Comparison of ENCODE assay signal across 15 cellular contexts in genomic region chr15:69609176-69609575, GRCh38.
DNase-seq lines count a peak whose midpoint lies in the region; ATAC-seq and TF ChIP-seq lines count a peak whose summit lies in the region.
"Had no signal": no experiment of that assay in that cellular context is flagged by ENCODE, and none has a peak within 500 bp of the region (broad histone marks: within the 10 kb centered on the region; RNA-seq: fewer than 3 reads in every experiment).

No MANE protein-coding gene starts in this region.

- H3K36me3 ChIP-seq in HCT116 (ENCODE audit: control insufficient read depth in 1 of 2, insufficient read depth in 2 of 2, low read length in 2 of 2), result no peaks in the 10 kb centered on the region
- H3K36me3 ChIP-seq: upper lobe of left lung had no signal

- no peak overlapping the region for H3K27ac Mint-ChIP-seq in activated T-cell treated with anti-CD3 and anti-CD28 coated beads, Interleukin-2, amount 50 U/mL, for 72 hours
- H3K27ac Mint-ChIP-seq: activated CD4-positive, alpha-beta T cell treated with anti-CD3 and anti-CD28 coated beads, Interleukin-2, amount 10 ng/mL, durations not matched to agents 7 days and 5 days; CD8-positive, alpha-beta T cell had no signal

- no peak overlapping the region for H3K4me3 Mint-ChIP-seq in activated T-cell treated with anti-CD3 and anti-CD28 coated beads, Interleukin-2, amount 50 U/mL, for 72 hours
- H3K4me3 Mint-ChIP-seq: activated CD4-positive, alpha-beta T cell treated with anti-CD3 and anti-CD28 coated beads, Interleukin-2, amount 10 ng/mL, durations not matched to agents 7 days and 5 days; CD8-positive, alpha-beta T cell had no signal

- POLR2A ChIA-PET in HCT116 (lab: Charles Lee), result no interaction called here

- no peak for TF ChIP-seq RAD21 in HCT116 (IDR thresholded peaks at IDR 0.05; ENCODE audit: low read depth)

- RAD21 ChIA-PET in HCT116 (lab: Charles Lee; ENCODE audit: low non-redundant PET in 1 of 2, low total read pairs in 2 of 2, uncharacterized antibody in 2 of 2, unreplicated experiment in 2 of 2), result no interaction called here

- no peaks in the 10 kb centered on the region for H3K9me3 Mint-ChIP-seq in activated T-cell treated with anti-CD3 and anti-CD28 coated beads, Interleukin-2, amount 50 U/mL, for 72 hours
- H3K9me3 Mint-ChIP-seq: activated CD4-positive, alpha-beta T cell treated with anti-CD3 and anti-CD28 coated beads, Interleukin-2, amount 10 ng/mL, durations not matched to agents 7 days and 5 days; CD8-positive, alpha-beta T cell had no signal

- 0 out of 2 replicates have a peak, but pooled peaks have one; percentile 20 for ATAC-seq in HCT116
- ATAC-seq in activated T-cell treated with anti-CD3 and anti-CD28 coated beads, Interleukin-2, amount 50 U/mL, for 72 hours (replicated peaks in 1 of 2), result peak; percentile 60 to 69
- ATAC-seq in esophagus mucosa, result no peak
- no peak for ATAC-seq in HG03175 (IDR thresholded peaks at IDR 0.05; ENCODE audit: unreplicated experiment)
- ATAC-seq in HG02571 (IDR thresholded peaks at IDR 0.05; ENCODE audit: unreplicated experiment), result no peak
- ATAC-seq: CD8-positive, alpha-beta T cell; mucosa of descending colon had no signal

- no peak overlapping the region for H3K9ac ChIP-seq in HCT116 (ENCODE audit: low read length)

- DNase-seq in AG10803 (ENCODE audit: low read depth) (peak; percentile 17), HCT116 (ENCODE audit: low read depth, low spot score) (no peak), kidney tubule cell (ENCODE audit: low spot score) (peak; percentile 73)
- DNase-seq in activated T-cell treated with anti-CD3 and anti-CD28 coated beads, Interleukin-2, amount 50 U/mL, for 72 hours, result peak in 1 of 2 donors; percentile 6
- no peak for DNase-seq in activated CD4-positive, CD25-positive, alpha-beta regulatory T cell (lab: John Stamatoyannopoulos, UW)
- DNase-seq: activated CD4-positive, alpha-beta T cell treated with anti-CD3 and anti-CD28 coated beads, Interleukin-2, amount 10 ng/mL, durations not matched to agents 7 days and 5 days; CD8-positive, alpha-beta T cell; mucosa of descending colon; NCI-H1092 treated with DMSO at 0.1 percent for 48 hours; NCI-H524 treated with DMSO at 0.1 percent for 48 hours; SW 1271 had no signal

- TF ChIP-seq CTCF in AG10803 (conservative IDR thresholded peaks at IDR 0.05; ENCODE audit: low read length), result no peak
- no peak for TF ChIP-seq CTCF in HCT116 (IDR thresholded peaks at IDR 0.05 in 2 of 3, conservative IDR thresholded peaks at IDR 0.05 in 1 of 3; ENCODE audit: borderline replicate concordance in 1 of 3, insufficient read depth in 1 of 3, low read depth in 2 of 3, low read length in 2 of 3)

- CTCF ChIA-PET in HCT116 (lab: Charles Lee), result no interaction called here

- H3K4me1 ChIP-seq in HCT116 (ENCODE audit: control insufficient read depth in 1 of 2, insufficient read depth in 2 of 2, low read length in 2 of 2), result no peaks in the 10 kb centered on the region
- H3K4me1 ChIP-seq: upper lobe of left lung had no signal

- H3K27ac ChIP-seq in HCT116 (ENCODE audit: low read depth, low read length), result no peak overlapping the region
- H3K27ac ChIP-seq: upper lobe of left lung had no signal

- H3K4me1 Mint-ChIP-seq in activated T-cell treated with anti-CD3 and anti-CD28 coated beads, Interleukin-2, amount 50 U/mL, for 72 hours (ENCODE audit: low read depth), result peaks cover 26% of the 10 kb centered on the region

- H3K9me3 ChIP-seq in HCT116 (ENCODE audit: control insufficient read depth in 1 of 2, insufficient read depth in 1 of 2, low read depth in 1 of 2, low read length in 2 of 2), result no peaks in the 10 kb centered on the region
- H3K9me3 ChIP-seq: mucosa of descending colon, upper lobe of left lung had no signal

- H4K20me1 ChIP-seq in HCT116 (ENCODE audit: insufficient read depth), result no peaks in the 10 kb centered on the region

- no peak for TF ChIP-seq POLR2A in HCT116 (IDR thresholded peaks at IDR 0.05; ENCODE audit: borderline replicate concordance, extremely low read depth, insufficient read depth, insufficient read length)

- intact Hi-C loops in HCT116 (cut with micrococcal nuclease), result no loop called here

- no peak overlapping the region for H3K4me3 ChIP-seq in AG10803 (ENCODE audit: low read length)
- no peak overlapping the region for H3K4me3 ChIP-seq in HCT116 (replicated peaks in 1 of 2; ENCODE audit: low read depth in 1 of 2, low read length in 2 of 2)
- H3K4me3 ChIP-seq: mucosa of descending colon, upper lobe of left lung had no signal

- no peak overlapping the region for H2AFZ ChIP-seq in HCT116 (ENCODE audit: low read depth, low read length, poor library complexity, severe bottlenecking)

- H3K9me2 ChIP-seq in HCT116 (ENCODE audit: insufficient read depth), result no peaks in the 10 kb centered on the region

- no peaks in the 10 kb centered on the region for H3K79me2 ChIP-seq in HCT116 (ENCODE audit: insufficient read depth, low read length)

- BruUV-seq in HCT116 (replicated peaks; lab: Mats Ljungman, UMichigan), result no TSS peak

- no peak overlapping the region for H3K4me2 ChIP-seq in HCT116 (ENCODE audit: low read length)

- H3K36me3 Mint-ChIP-seq in activated T-cell treated with anti-CD3 and anti-CD28 coated beads, Interleukin-2, amount 50 U/mL, for 72 hours (ENCODE audit: insufficient read depth in 2 of 2), result no peaks in the 10 kb centered on the region
- H3K36me3 Mint-ChIP-seq: CD8-positive, alpha-beta T cell had no signal

- H3K27me3 Mint-ChIP-seq in activated T-cell treated with anti-CD3 and anti-CD28 coated beads, Interleukin-2, amount 50 U/mL, for 72 hours (ENCODE audit: low read depth), result peaks cover 23% of the 10 kb centered on the region

- peaks cover 8% of the 10 kb centered on the region; the same call in 1 of the 2 replicates for H3K27me3 ChIP-seq in HCT116 (ENCODE audit: insufficient read depth, low read length)
- H3K27me3 ChIP-seq: upper lobe of left lung had no signal

TF ChIP-seq in HCT116, 20 proteins besides CTCF, POLR2A, EP300 and RAD21:
- no peak for TF ChIP-seq SIN3A (IDR thresholded peaks at IDR 0.05; ENCODE audit: low read depth)
- TF ChIP-seq EZH2 (IDR thresholded peaks at IDR 0.05), result no peak
- TF ChIP-seq, protein P1, sequence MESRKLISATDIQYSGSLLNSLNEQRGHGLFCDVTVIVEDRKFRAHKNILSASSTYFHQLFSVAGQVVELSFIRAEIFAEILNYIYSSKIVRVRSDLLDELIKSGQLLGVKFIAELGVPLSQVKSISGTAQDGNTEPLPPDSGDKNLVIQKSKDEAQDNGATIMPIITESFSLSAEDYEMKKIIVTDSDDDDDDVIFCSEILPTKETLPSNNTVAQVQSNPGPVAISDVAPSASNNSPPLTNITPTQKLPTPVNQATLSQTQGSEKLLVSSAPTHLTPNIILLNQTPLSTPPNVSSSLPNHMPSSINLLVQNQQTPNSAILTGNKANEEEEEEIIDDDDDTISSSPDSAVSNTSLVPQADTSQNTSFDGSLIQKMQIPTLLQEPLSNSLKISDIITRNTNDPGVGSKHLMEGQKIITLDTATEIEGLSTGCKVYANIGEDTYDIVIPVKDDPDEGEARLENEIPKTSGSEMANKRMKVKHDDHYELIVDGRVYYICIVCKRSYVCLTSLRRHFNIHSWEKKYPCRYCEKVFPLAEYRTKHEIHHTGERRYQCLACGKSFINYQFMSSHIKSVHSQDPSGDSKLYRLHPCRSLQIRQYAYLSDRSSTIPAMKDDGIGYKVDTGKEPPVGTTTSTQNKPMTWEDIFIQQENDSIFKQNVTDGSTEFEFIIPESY (IDR thresholded peaks at IDR 0.05; ENCODE audit: extremely low read depth, insufficient replicate concordance, low read length), result no peak
- TF ChIP-seq YY1 (IDR thresholded peaks at IDR 0.05; ENCODE audit: extremely low read depth, insufficient replicate concordance, low read depth, low read length), result no peak
- TF ChIP-seq POLR2AphosphoS5 (IDR thresholded peaks at IDR 0.05; ENCODE audit: low read depth, low read length), result no peak
- no peak for TF ChIP-seq JUND (IDR thresholded peaks at IDR 0.05)
- TF ChIP-seq ZNF274 (IDR thresholded peaks at IDR 0.05; ENCODE audit: low read depth, low read length), result no peak
- TF ChIP-seq MAX (IDR thresholded peaks at IDR 0.05), result no peak
- TF ChIP-seq EZH2phosphoT487 (IDR thresholded peaks at IDR 0.05; ENCODE audit: borderline replicate concordance), result no peak

Comparison
In these comparisons a context has a peak if more than half of its experiments do, and no peak if none do; other contexts are left out.
1. DNase-seq: peak in AG10803 (single experiment) and kidney tubule cell (single experiment); none in HCT116 (single experiment) and activated CD4-positive, CD25-positive, alpha-beta regulatory T cell (0 of 4).
2. ATAC-seq: peak in HCT116 (single experiment) and activated T-cell treated with anti-CD3 and anti-CD28 coated beads, Interleukin-2, amount 50 U/mL, for 72 hours (2 of 2); none in esophagus mucosa (single experiment), HG03175 (single experiment) and HG02571 (single experiment).